17 cellular contexts compared by ENCODE assay signal in genomic region chr2:164847966-164848365, GRCh38. TPM values are rescaled to one million over a fixed set of nuclear protein-coding genes. Genes with fewer than 3 reads are reported as not detected.
DNase-seq lines count a peak whose midpoint lies in the region; ATAC-seq, FAIRE-seq and TF ChIP-seq lines count a peak whose summit lies in the region.
"Had no signal": no experiment of that assay in that cellular context is flagged by ENCODE, and none has a peak within 500 bp of the region (broad histone marks: within the 10 kb centered on the region; RNA-seq: fewer than 3 reads in every experiment).

No MANE protein-coding gene starts in this region.

- H2BK120ac ChIP-seq in H1 (replicated peaks; ENCODE audit: low read depth, low read length) (no peak overlapping the region), neuronal stem cell (ENCODE audit: low read depth, low read length) (no peak overlapping the region)

- H3K9me2 ChIP-seq in Loucy (replicated peaks; ENCODE audit: low read depth, low read length) = no peaks in the 10 kb centered on the region

- H4K91ac ChIP-seq in H1 (replicated peaks; ENCODE audit: insufficient read length, low read length) (no peak overlapping the region), neuronal stem cell (ENCODE audit: low read depth, low read length, poor library complexity) (no peak overlapping the region)

- POLR2A ChIA-PET in H1 (lab: Charles Lee; ENCODE audit: partially characterized antibody) = interaction anchor here (0.6 kb wide), 1 partner anchor 73 kb away, joined by 3 read pairs; no protein-coding TSS in a partner anchor

- H3K23me2 ChIP-seq in H1 (ENCODE audit: low read depth, low read length) = no peaks in the 10 kb centered on the region

- peak; percentile 56 to 71 for DNase-seq in NCI-H524 (lab: John Stamatoyannopoulos, UW)
- no peak for DNase-seq in H1 (ENCODE audit: low read depth in 1 of 2, low spot score in 2 of 2)
- DNase-seq in neuronal stem cell (ENCODE audit: low spot score) = no peak
- DNase-seq in GM19238 (ENCODE audit: insufficient read length, low spot score) = no peak
- DNase-seq in DMS53 treated with DMSO at 0.1 percent for 48 hours (lab: John Stamatoyannopoulos, UW; ENCODE audit: unreplicated experiment) = no peak
- no peak for DNase-seq in activated T-helper 2 cell treated with anti-CD3 and anti-CD28 coated beads, Interferon-gamma antibody, Interleukin-2, Interleukin-4, amounts not matched to agents 10 μg/mL and 5 μg/mL and 100 μg/mL, durations not matched to agents 14 hours and 24 hours and 36 hours (ENCODE audit: low spot score)
- DNase-seq: activated CD4-positive, CD25-positive, alpha-beta regulatory T cell treated with anti-CD3 and anti-CD28 coated beads, Interleukin-2, amount 50 U/mL, for 72 hours; activated naive CD4-positive, alpha-beta T cell treated with anti-CD3 and anti-CD28 coated beads, Interleukin-2, amount 50 U/mL, for 16 hours; effector memory CD8-positive, alpha-beta T cell; Kasumi-1; NCI-H510A; substantia nigra had no signal

- H3K23ac ChIP-seq in H1 (ENCODE audit: insufficient read length) = no peak overlapping the region
- no peak overlapping the region for H3K23ac ChIP-seq in neuronal stem cell (ENCODE audit: low read depth, low read length, poor library complexity)

- no peak overlapping the region for H3K56ac ChIP-seq in H1 (replicated peaks; ENCODE audit: insufficient read length, low read depth, low read length)

- no peak for ATAC-seq in GM21390 (IDR thresholded peaks at IDR 0.05; ENCODE audit: unreplicated experiment)
- ATAC-seq: effector memory CD8-positive, alpha-beta T cell had no signal

- no peaks in the 10 kb centered on the region for H3F3A ChIP-seq in Loucy (ENCODE audit: low read depth)

- H3K27ac ChIP-seq in H1 (ENCODE audit: low read depth, low read length) (no peak overlapping the region), neuronal stem cell (replicated peaks; ENCODE audit: low read length) (no peak overlapping the region)
- H3K27ac ChIP-seq: breast epithelium had no signal

- H3K79me1 ChIP-seq in H1 (ENCODE audit: low read depth, low read length) (no peaks in the 10 kb centered on the region), neuronal stem cell (ENCODE audit: low read depth, low read length) (no peaks in the 10 kb centered on the region)

- H3K9me3 Mint-ChIP-seq in activated T-helper 2 cell treated with anti-CD3 and anti-CD28 coated beads, Interferon-gamma antibody, Interleukin-2, Interleukin-4, amounts not matched to agents 10 μg/mL and 5 μg/mL and 100 μg/mL, durations not matched to agents 14 hours and 24 hours and 36 hours = no peaks in the 10 kb centered on the region
- H3K9me3 Mint-ChIP-seq: T-helper 1 cell treated with Interleukin-12 subunit alpha and Interleukin-12 subunit beta and Interleukin-4 antibody, amounts not matched to agents 30 μg/mL and 1 μg/mL, for 36 hours had no signal

- TF ChIP-seq POLR2A in H1 (IDR thresholded peaks at IDR 0.05; ENCODE audit: control extremely low read depth in 1 of 2, low read depth in 2 of 2, low read length in 2 of 2) = no peak

- no peak overlapping the region for H3K4me3 ChIP-seq in Loucy (ENCODE audit: low read length, poor library complexity, severe bottlenecking)
- H3K4me3 ChIP-seq in H1 (ENCODE audit: extremely low read depth in 1 of 4, insufficient read depth in 2 of 4, low read depth in 3 of 4, low read length in 4 of 4) = no peak overlapping the region
- H3K4me3 ChIP-seq in neuronal stem cell (ENCODE audit: low read length in 2 of 2) = no peak overlapping the region
- H3K4me3 ChIP-seq: breast epithelium had no signal

- H3K4me2 ChIP-seq in Loucy (ENCODE audit: low read depth, low read length, poor library complexity, severe bottlenecking) (no peak overlapping the region), H1 (ENCODE audit: insufficient read depth in 1 of 2, low read depth in 2 of 2, low read length in 2 of 2) (no peak overlapping the region), neuronal stem cell (ENCODE audit: insufficient read depth, low read length, poor library complexity, severe bottlenecking) (no peak overlapping the region)

- H2AK5ac ChIP-seq in H1 (ENCODE audit: low read depth, low read length) (no peak overlapping the region), neuronal stem cell (ENCODE audit: low read depth, low read length) (no peak overlapping the region)

- H3K14ac ChIP-seq in H1 (ENCODE audit: insufficient read length) = no peak overlapping the region
- no peak overlapping the region for H3K14ac ChIP-seq in neuronal stem cell (ENCODE audit: low read length)

- H2AFZ ChIP-seq in Loucy (ENCODE audit: low read length) (0 out of 2 replicates have a peak overlapping the region, but pooled peaks have one; percentile 0), H1 (ENCODE audit: low read length) (peak overlapping the region; percentile 68; the same call in 1 of the 2 replicates), neuronal stem cell (ENCODE audit: low read length) (peak overlapping the region; percentile 30)

- H3K27ac Mint-ChIP-seq in activated T-helper 2 cell treated with anti-CD3 and anti-CD28 coated beads, Interferon-gamma antibody, Interleukin-2, Interleukin-4, amounts not matched to agents 10 μg/mL and 5 μg/mL and 100 μg/mL, durations not matched to agents 14 hours and 24 hours and 36 hours = no peak overlapping the region
- H3K27ac Mint-ChIP-seq: effector memory CD8-positive, alpha-beta T cell; progenitor cell of endocrine pancreas; T-helper 1 cell treated with Interleukin-12 subunit alpha and Interleukin-12 subunit beta and Interleukin-4 antibody, amounts not matched to agents 30 μg/mL and 1 μg/mL, for 36 hours had no signal

- H3K27me3 ChIP-seq in Loucy (ENCODE audit: insufficient read depth, low read length, poor library complexity, severe bottlenecking) (no peaks in the 10 kb centered on the region), H1 (replicated peaks in 1 of 4; ENCODE audit: control insufficient read depth in 3 of 4, extremely low read depth in 1 of 4, insufficient read depth in 3 of 4, low read length in 3 of 4) (no peaks in the 10 kb centered on the region), neuronal stem cell (ENCODE audit: control insufficient read depth in 3 of 3, insufficient read depth in 3 of 3, low read depth in 1 of 3, low read length in 3 of 3) (no peaks in the 10 kb centered on the region)
- H3K27me3 ChIP-seq: breast epithelium had no signal

- H3K9ac ChIP-seq in Loucy (ENCODE audit: low read depth, low read length, poor library complexity, severe bottlenecking) = no peak overlapping the region
- no peak overlapping the region for H3K9ac ChIP-seq in H1 (replicated peaks in 1 of 4; ENCODE audit: extremely low read depth in 1 of 4, low read depth in 3 of 4, low read length in 3 of 4)
- no peak overlapping the region for H3K9ac ChIP-seq in neuronal stem cell (ENCODE audit: low read depth, low read length, poor library complexity)

- H3K4ac ChIP-seq in H1 (replicated peaks; ENCODE audit: insufficient read length, low read depth, low read length) = no peak overlapping the region
- no peak overlapping the region for H3K4ac ChIP-seq in neuronal stem cell (ENCODE audit: low read length)

- no peaks in the 10 kb centered on the region for H3K9me3 ChIP-seq in Loucy (ENCODE audit: insufficient read depth, low read depth, low read length)
- no peaks in the 10 kb centered on the region for H3K9me3 ChIP-seq in H1 (ENCODE audit: insufficient read depth in 2 of 2, low read depth in 1 of 2, low read length in 1 of 2)
- no peaks in the 10 kb centered on the region for H3K9me3 ChIP-seq in neuronal stem cell (replicated peaks in 1 of 2; ENCODE audit: control insufficient read depth in 2 of 2, insufficient read depth in 1 of 2, low read depth in 1 of 2, low read length in 2 of 2)
- H3K9me3 ChIP-seq: breast epithelium had no signal

- H4K8ac ChIP-seq in H1 (ENCODE audit: extremely low read depth, insufficient read depth, low read length) (no peak overlapping the region), neuronal stem cell (ENCODE audit: low read depth, low read length) (no peak overlapping the region)

- H2BK5ac ChIP-seq in H1 (ENCODE audit: low read depth, low read length) = no peak overlapping the region
- H2BK5ac ChIP-seq in neuronal stem cell (ENCODE audit: low read length) = no peak overlapping the region

- CTCF ChIA-PET in H1 (lab: Charles Lee; ENCODE audit: partially characterized antibody) = interaction anchor here (0.6 to 1.0 kb wide), 2 partner anchors 12 to 42 kb away, joined by 3 to 4 read pairs; no protein-coding TSS in a partner anchor

- H4K5ac ChIP-seq in H1 (ENCODE audit: insufficient read length, low read depth, low read length) = no peak overlapping the region

- 82% methylated on average over 1 of the region's 1 CpG; no CpG with 5 or more reads in 1 of the 2 experiments for WGBS in H1 (ENCODE audit: extremely low coverage in 1 of 2, insufficient coverage in 1 of 2, insufficient read length in 1 of 2, insufficient replicate concordance in 2 of 2, low coverage in 1 of 2, low lambda C conversion rate in 2 of 2, missing lambda C conversion rate in 1 of 2), 2 experiments
- WGBS in neuronal stem cell (ENCODE audit: extremely low coverage in 2 of 2, insufficient read length in 2 of 2, insufficient replicate concordance in 1 of 2), 2 donors = no CpG with 5 or more reads among the region's 1 CpG

- H3K27me3 Mint-ChIP-seq in activated T-helper 2 cell treated with anti-CD3 and anti-CD28 coated beads, Interferon-gamma antibody, Interleukin-2, Interleukin-4, amounts not matched to agents 10 μg/mL and 5 μg/mL and 100 μg/mL, durations not matched to agents 14 hours and 24 hours and 36 hours (ENCODE audit: low read depth) = peaks cover 32% of the 10 kb centered on the region
- H3K27me3 Mint-ChIP-seq: progenitor cell of endocrine pancreas had no signal

- peak; percentile 32 for FAIRE-seq in H1 (lab: Jason Lieb, UNC)

- H4K20me1 ChIP-seq in Loucy (ENCODE audit: insufficient read depth, low read length, poor library complexity, severe bottlenecking) = no peaks in the 10 kb centered on the region
- no peaks in the 10 kb centered on the region for H4K20me1 ChIP-seq in H1 (replicated peaks in 1 of 2; ENCODE audit: control insufficient read depth in 1 of 2, insufficient read depth in 2 of 2, low read length in 2 of 2)

- H2BK20ac ChIP-seq in H1 (ENCODE audit: low read length) = no peak overlapping the region

- H3K36me3 Mint-ChIP-seq in activated T-helper 2 cell treated with anti-CD3 and anti-CD28 coated beads, Interferon-gamma antibody, Interleukin-2, Interleukin-4, amounts not matched to agents 10 μg/mL and 5 μg/mL and 100 μg/mL, durations not matched to agents 14 hours and 24 hours and 36 hours (ENCODE audit: low read depth) = no peaks in the 10 kb centered on the region

- H3K4me3 Mint-ChIP-seq in activated T-helper 2 cell treated with anti-CD3 and anti-CD28 coated beads, Interferon-gamma antibody, Interleukin-2, Interleukin-4, amounts not matched to agents 10 μg/mL and 5 μg/mL and 100 μg/mL, durations not matched to agents 14 hours and 24 hours and 36 hours (ENCODE audit: low read depth) = no peak overlapping the region
- H3K4me3 Mint-ChIP-seq: effector memory CD8-positive, alpha-beta T cell; T-helper 1 cell treated with Interleukin-12 subunit alpha and Interleukin-12 subunit beta and Interleukin-4 antibody, amounts not matched to agents 30 μg/mL and 1 μg/mL, for 36 hours had no signal

- H2BK15ac ChIP-seq in H1 (ENCODE audit: low read length) = no peak overlapping the region
- H2BK15ac ChIP-seq in neuronal stem cell (ENCODE audit: low read length) = no peak overlapping the region

- intact Hi-C loops in activated T-helper 2 cell treated with anti-CD3 and anti-CD28 coated beads, Interferon-gamma antibody, Interleukin-2, Interleukin-4, amounts not matched to agents 10 μg/mL and 5 μg/mL and 100 μg/mL, durations not matched to agents 14 hours and 24 hours and 36 hours (cut with micrococcal nuclease) = no loop called here

- H3K4me1 Mint-ChIP-seq in activated T-helper 2 cell treated with anti-CD3 and anti-CD28 coated beads, Interferon-gamma antibody, Interleukin-2, Interleukin-4, amounts not matched to agents 10 μg/mL and 5 μg/mL and 100 μg/mL, durations not matched to agents 14 hours and 24 hours and 36 hours (ENCODE audit: low read depth) = no peaks in the 10 kb centered on the region

- H3K36me3 ChIP-seq in Loucy (ENCODE audit: insufficient read depth, low read length) (no peaks in the 10 kb centered on the region), H1 (ENCODE audit: control insufficient read depth in 2 of 4, insufficient read depth in 4 of 4, low read length in 3 of 4) (no peaks in the 10 kb centered on the region), neuronal stem cell (replicated peaks in 1 of 2; ENCODE audit: control insufficient read depth in 2 of 2, insufficient read depth in 2 of 2, low read length in 2 of 2) (no peaks in the 10 kb centered on the region)
- H3K36me3 ChIP-seq: breast epithelium had no signal

- H3K79me2 ChIP-seq in Loucy (ENCODE audit: insufficient read depth, low read length) (no peaks in the 10 kb centered on the region), H1 (ENCODE audit: control insufficient read depth in 1 of 2, insufficient read depth in 2 of 2, low read length in 2 of 2) (no peaks in the 10 kb centered on the region)

- TF ChIP-seq RAD21 in H1 (IDR thresholded peaks at IDR 0.05 in 1 of 2, conservative IDR thresholded peaks at IDR 0.05 in 1 of 2; ENCODE audit: low read depth in 2 of 2, low read length in 2 of 2) = no peak

- peaks cover 5% of the 10 kb centered on the region for H3K4me1 ChIP-seq in Loucy (ENCODE audit: insufficient read depth, low read length, poor library complexity, severe bottlenecking)
- H3K4me1 ChIP-seq in H1 (replicated peaks in 1 of 4; ENCODE audit: control insufficient read depth in 3 of 4, insufficient read depth in 4 of 4, low read length in 3 of 4) = peaks cover 0 to 2% (median 0%) of the 10 kb centered on the region in 4 experiments; a peak in 2 of 7 replicates
- H3K4me1 ChIP-seq in neuronal stem cell (ENCODE audit: control insufficient read depth in 2 of 2, insufficient read depth in 1 of 2, low read depth in 1 of 2, low read length in 2 of 2) = no peaks in the 10 kb centered on the region
- H3K4me1 ChIP-seq: breast epithelium had no signal

- no peak for TF ChIP-seq EP300 in H1 (IDR thresholded peaks at IDR 0.05; ENCODE audit: borderline replicate concordance in 1 of 2, low read depth in 2 of 2, low read length in 2 of 2)

- TF ChIP-seq CTCF in Loucy (conservative IDR thresholded peaks at IDR 0.05; ENCODE audit: low read length) (no peak), H1 (IDR thresholded peaks at IDR 0.05; ENCODE audit: control extremely low read depth in 1 of 3, insufficient read depth in 1 of 3, low read depth in 1 of 3, low read length in 3 of 3) (no peak)

- H3K18ac ChIP-seq in H1 (ENCODE audit: extremely low read depth, low read length) (no peak overlapping the region), neuronal stem cell (ENCODE audit: low read length) (no peak overlapping the region)

- H2BK12ac ChIP-seq in H1 (ENCODE audit: low read depth, low read length) (no peak overlapping the region), neuronal stem cell (ENCODE audit: low read length) (no peak overlapping the region)

RNA-seq across cellular contexts. Expression of gene COBLL1, which starts 6.3 kb away (rescaled TPM):
- 5.2 and 6.2 TPM in 2 replicates for total RNA-seq in H1 (2021; fragmentation: NEBNext Ultra II Directional; extraction: Animal tissue kit (Norgen Biotek cat#: 25700))
- 1.4 and 2.2 TPM in 2 replicates for polyA plus RNA-seq in H1 (2011; rRNA removed)
- 1.3 TPM for polyA plus RNA-seq in H1 (2011; cell fraction: cytosol; rRNA removed)
- 5.5 TPM for polyA plus RNA-seq in H1 (2011; cell fraction: nucleus; rRNA removed)
- 0.75 to 2.8 TPM (median 1.8 TPM) in 4 replicates for polyA plus RNA-seq in H1 (2012, experiment 1 of 2)
- 0.68 TPM for polyA plus RNA-seq in H1 (2012, experiment 2 of 2)
- 2.2 TPM for polyA plus RNA-seq in H1 (2013, experiment 1 of 2)
- polyA plus RNA-seq in H1 (2013, experiment 2 of 2) = 2.1 TPM
- polyA minus RNA-seq in H1 (2011; rRNA and poly(A)+ RNA removed) = 11.0 and 11.6 TPM in 2 replicates
- 4.3 TPM for polyA minus RNA-seq in H1 (2011; cell fraction: cytosol; rRNA and poly(A)+ RNA removed)
- polyA minus RNA-seq in H1 (2011; cell fraction: nucleus; rRNA and poly(A)+ RNA removed) = 36.1 TPM
- polyA plus RNA-seq in neuronal stem cell (2013, experiment 1 of 2) = 1.0 TPM
- 0.97 TPM for polyA plus RNA-seq in neuronal stem cell (2013, experiment 2 of 2)
- 0.11 and 0.14 TPM in 2 replicates for total RNA-seq in activated T-helper 2 cell treated with anti-CD3 and anti-CD28 coated beads, Interferon-gamma antibody, Interleukin-2, Interleukin-4, amounts not matched to agents 10 μg/mL and 5 μg/mL and 100 μg/mL, durations not matched to agents 14 hours and 24 hours and 36 hours

Comparison
In these comparisons a context has a peak if more than half of its experiments do, and no peak if none do; other contexts are left out.
1. H2AFZ ChIP-seq: peak in every context shown above with its lines; median percentile 68 in H1; 30 in neuronal stem cell; 0 in Loucy.
2. DNase-seq: peak in NCI-H524 (2 of 2); none in H1 (0 of 2), neuronal stem cell (single experiment), GM19238 (single experiment), DMS53 treated with DMSO at 0.1 percent for 48 hours (single experiment) and activated T-helper 2 cell treated with anti-CD3 and anti-CD28 coated beads, Interferon-gamma antibody, Interleukin-2, Interleukin-4, amounts not matched to agents 10 μg/mL and 5 μg/mL and 100 μg/mL, durations not matched to agents 14 hours and 24 hours and 36 hours (single experiment).